In the genomic region with DNA sequence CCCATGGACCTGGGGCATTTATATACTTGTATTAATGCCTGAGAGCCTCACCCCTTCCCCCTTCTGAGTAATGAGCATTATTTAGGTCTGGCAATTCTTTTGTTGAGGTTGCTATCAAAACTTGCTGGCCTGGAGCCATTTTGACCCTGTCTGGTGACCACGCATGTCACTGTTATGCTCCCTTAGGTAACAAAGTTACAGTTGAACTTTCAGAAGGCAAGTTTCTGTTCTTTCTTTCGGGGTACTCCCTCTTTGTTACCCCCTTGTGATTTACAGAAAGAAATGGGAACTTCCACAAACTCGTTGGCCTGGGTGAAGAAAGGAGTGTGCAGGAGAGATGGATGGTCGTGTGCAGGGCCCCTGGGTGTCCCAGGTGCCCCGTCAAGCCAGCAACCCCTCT, we compare ENCODE assay signal across 21 cellular contexts.
"Had no signal": no experiment of that assay in that cellular context is flagged by ENCODE, and none has a peak within 500 bp of the region (broad histone marks: within the 10 kb centered on the region; RNA-seq: fewer than 3 reads in every experiment).

No MANE protein-coding gene starts in this region.

- H3K36me3 ChIP-seq: cardiac muscle cell, colonic mucosa, left lung, lower lobe of right lung, right atrium auricular region, suprapubic skin, tibial nerve had no signal

- H3K27me3 ChIP-seq: cardiac muscle cell, colonic mucosa, right atrium auricular region had no signal

- DNase-seq: activated CD4-positive, alpha-beta T cell treated with anti-CD3 and anti-CD28 coated beads for 4 hours; activated CD4-positive, alpha-beta T cell treated with anti-CD3 and anti-CD28 coated beads, Interleukin-2, amount 50 U/mL, for 4 hours; activated effector memory CD4-positive, alpha-beta T cell treated with Interleukin-2 at 50 U/mL for 16 hours; activated naive CD4-positive, alpha-beta T cell treated with Interleukin-2 at 50 U/mL for 16 hours; activated T-cell treated with anti-CD3 and anti-CD28 coated beads for 4 hours; activated T-cell treated with anti-CD3 and anti-CD28 coated beads, Interleukin-2, amount 50 U/mL, for 72 hours; anterior cingulate cortex; cerebellar nuclear complex; colonic mucosa; effector CD8-positive, alpha-beta T cell; left lung; lower lobe of right lung; stimulated activated CD4-positive, alpha-beta T cell treated with anti-CD3 and anti-CD28 coated beads, Interleukin-1b, Interleukin-23, amount 100 ng/mL, for 48 hours; stimulated activated CD4-positive, alpha-beta T cell treated with anti-CD3 and anti-CD28 coated beads, Interleukin-4, amount 100 ng/mL, for 4 hours; stimulated activated CD8-positive, alpha-beta memory T cell treated with anti-CD3 and anti-CD28 coated beads, Interleukin-4, amount 100 ng/mL, for 48 hours; stimulated activated naive CD4-positive, alpha-beta T cell had no signal

- H3K4me2 ChIP-seq: smooth muscle cell had no signal

- H3K27ac ChIP-seq: cardiac muscle cell, colonic mucosa, left lung, lower lobe of right lung, right atrium auricular region, suprapubic skin, tibial nerve had no signal

- H3K4me3 ChIP-seq: cardiac muscle cell, colonic mucosa, left lung, lower lobe of right lung, right atrium auricular region, smooth muscle cell, suprapubic skin, tibial nerve had no signal

- ATAC-seq: activated T-cell treated with anti-CD3 and anti-CD28 coated beads, Interleukin-2, amount 50 U/mL, for 72 hours; left lung; lower lobe of right lung had no signal

- H3K9me3 ChIP-seq: colonic mucosa, left lung, lower lobe of right lung, right atrium auricular region, suprapubic skin, tibial nerve had no signal

- H3K4me1 ChIP-seq: colonic mucosa, left lung, lower lobe of right lung, right atrium auricular region, suprapubic skin, tibial nerve had no signal
